ENCODE assay signal across 1 cellular context in genomic region chr20:38658879-38659612, GRCh38.
A peak's percentile ranks its signal among the peaks of the same experiment; 100 is the strongest.
TF ChIP-seq lines count a peak whose summit lies in the region.

No MANE protein-coding gene starts in this region.

TF ChIP-seq in HepG2, 621 proteins besides CTCF, POLR2A, EP300 and RAD21 (continued from another document and continues in another):
- TF ChIP-seq REST (IDR thresholded peaks at IDR 0.05; ENCODE audit: borderline replicate concordance in 1 of 2, low read depth in 1 of 2, low read length in 2 of 2) (peak in 1 of 2 experiments; percentile 50; a peak in 2 of 4 replicates), GTF2F1 (IDR thresholded peaks at IDR 0.05; ENCODE audit: low read length) (no peak), ZNF263 (CRISPR knock-in tag; IDR thresholded peaks at IDR 0.05) (peak; percentile 96), FUBP1 (CRISPR knock-in tag; IDR thresholded peaks at IDR 0.05; ENCODE audit: borderline replicate concordance) (no peak), PAX8 (CRISPR knock-in tag; IDR thresholded peaks at IDR 0.05; ENCODE audit: borderline replicate concordance) (no peak), ZNF407 (CRISPR knock-in tag; IDR thresholded peaks at IDR 0.05; ENCODE audit: not compliant biosample characterization) (no peak), ZBTB43 (CRISPR knock-in tag; conservative IDR thresholded peaks at IDR 0.05) (no peak), TRAFD1 (CRISPR knock-in tag; IDR thresholded peaks at IDR 0.05; ENCODE audit: borderline replicate concordance) (no peak), NBN (conservative IDR thresholded peaks at IDR 0.05) (no peak), ZNF552 (CRISPR knock-in tag; IDR thresholded peaks at IDR 0.05; ENCODE audit: borderline replicate concordance) (no peak), GMEB1 (CRISPR knock-in tag; IDR thresholded peaks at IDR 0.05; ENCODE audit: borderline replicate concordance) (no peak), ZNF800 (CRISPR knock-in tag; IDR thresholded peaks at IDR 0.05) (no peak), SMC3 (IDR thresholded peaks at IDR 0.05; ENCODE audit: low read length) (peak; percentile 37), KDM2A (CRISPR knock-in tag; IDR thresholded peaks at IDR 0.05; ENCODE audit: borderline replicate concordance, low read depth) (peak; percentile 28; the same call in 1 of the 2 replicates), DR1 (CRISPR knock-in tag; IDR thresholded peaks at IDR 0.05) (no peak), PHF8 (CRISPR knock-in tag; IDR thresholded peaks at IDR 0.05) (no peak), FOXO1 (CRISPR knock-in tag; IDR thresholded peaks at IDR 0.05) (no peak), CENPT (CRISPR knock-in tag; IDR thresholded peaks at IDR 0.05; ENCODE audit: low read depth) (no peak), ARID3A (IDR thresholded peaks at IDR 0.05; ENCODE audit: low read depth, low read length) (peak; percentile 14; the same call in 1 of the 2 replicates), ZNF274 (CRISPR knock-in tag; IDR thresholded peaks at IDR 0.05) (no peak), PATZ1 (CRISPR knock-in tag; IDR thresholded peaks at IDR 0.05) (no peak), FOXP1 (IDR thresholded peaks at IDR 0.05) (no peak), FOXP1 (CRISPR knock-in tag; IDR thresholded peaks at IDR 0.05) (no peak), ZNF17 (CRISPR knock-in tag; IDR thresholded peaks at IDR 0.05) (no peak), HDAC1 (CRISPR knock-in tag; IDR thresholded peaks at IDR 0.05) (no peak), ZNF251 (CRISPR knock-in tag; IDR thresholded peaks at IDR 0.05) (no peak), MIER2 (CRISPR knock-in tag; IDR thresholded peaks at IDR 0.05) (peak; percentile 77; the same call in 1 of the 2 replicates), GABPB1 (CRISPR knock-in tag; IDR thresholded peaks at IDR 0.05) (no peak), ZNF337 (CRISPR knock-in tag; IDR thresholded peaks at IDR 0.05; ENCODE audit: borderline replicate concordance, low read depth) (no peak)
